In the genomic region with DNA sequence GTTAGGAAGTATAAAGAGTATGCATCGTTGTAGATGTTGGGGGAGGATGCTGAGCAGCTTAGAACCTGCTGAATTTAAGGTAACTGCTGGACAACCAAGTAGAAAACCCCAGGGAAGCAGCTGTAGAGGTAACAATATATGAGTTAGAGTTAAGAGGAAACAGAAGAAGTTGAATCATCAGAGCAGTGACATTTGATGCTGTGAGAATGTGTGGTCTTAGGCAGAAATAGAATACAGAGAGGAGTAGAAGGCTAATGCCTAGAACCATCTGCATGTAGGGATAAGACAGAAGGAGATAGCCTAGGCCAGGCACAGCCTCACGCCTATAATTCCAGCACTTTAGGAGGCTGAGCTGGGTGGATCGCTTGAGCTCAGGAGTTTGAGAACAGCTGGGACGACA, we compare ENCODE assay signal across 30 cellular contexts. TPM values are rescaled to one million over a fixed set of nuclear protein-coding genes. Genes with fewer than 3 reads are reported as not detected.
DNase-seq lines count a peak whose midpoint lies in the region; ATAC-seq, FAIRE-seq and TF ChIP-seq lines count a peak whose summit lies in the region.
"Had no signal": no experiment of that assay in that cellular context is flagged by ENCODE, and none has a peak within 500 bp of the region (broad histone marks: within the 10 kb centered on the region; RNA-seq: fewer than 3 reads in every experiment).

No MANE protein-coding gene starts in this region.

- peaks cover 8% of the 10 kb centered on the region for H3K4me1 Mint-ChIP-seq in chondrocyte (ENCODE audit: low read depth)
- H3K4me1 Mint-ChIP-seq in stimulated activated naive B cell treated with anti-CD40 and anti-IgM and Interleukin-4, amounts not matched to agents 10 μg/mL and 1 μg/mL and 100 μg/mL, for 72 hours: peaks cover 11 to 27% of the 10 kb centered on the region in 2 donors
- peaks cover 2 to 26% of the 10 kb centered on the region in 2 donors for H3K4me1 Mint-ChIP-seq in effector memory CD8-positive, alpha-beta T cell (ENCODE audit: low read depth in 2 of 2)

- FAIRE-seq in HepG2 (lab: Jason Lieb, UNC) (no peak), GM19239 (lab: Jason Lieb, UNC) (no peak)
- FAIRE-seq: D721Med, endometrium had no signal

- H3K4me3 ChIP-seq in HepG2 (replicated peaks in 1 of 3; ENCODE audit: insufficient read depth in 1 of 3, low read depth in 2 of 3, low read length in 3 of 3): no peak overlapping the region
- H3K4me3 ChIP-seq in right lobe of liver: no peak overlapping the region
- H3K4me3 ChIP-seq: esophagus squamous epithelium, gastroesophageal sphincter, GM23248, hepatocyte, tibial nerve had no signal

- peaks cover 14 to 79% of the 10 kb centered on the region in 2 experiments for H3K36me3 ChIP-seq in HepG2 (replicated peaks in 1 of 2; ENCODE audit: control insufficient read depth in 1 of 2, insufficient read depth in 2 of 2, low read length in 2 of 2)
- H3K36me3 ChIP-seq in right lobe of liver: peaks cover 5 to 66% (median 36%) of the 10 kb centered on the region in 4 donors

- TF ChIP-seq CTCF in HepG2 (CRISPR knock-in tag; IDR thresholded peaks at IDR 0.05) (no peak), right lobe of liver (IDR thresholded peaks at IDR 0.05) (no peak), chondrocyte (IDR thresholded peaks at IDR 0.05) (no peak)

- peaks cover 13% of the 10 kb centered on the region for H3K4me1 ChIP-seq in HepG2 (ENCODE audit: insufficient read depth, low read length)
- H3K4me1 ChIP-seq in right lobe of liver: no peaks in the 10 kb centered on the region
- H3K4me1 ChIP-seq: esophagus squamous epithelium, gastroesophageal sphincter, parathyroid adenoma, tibial nerve had no signal

- H3K9ac ChIP-seq in HepG2 (ENCODE audit: insufficient read depth, low read depth, low read length): no peak overlapping the region
- H3K9ac ChIP-seq: GM23248, parathyroid adenoma had no signal

- intact Hi-C loops in HepG2 (cut with micrococcal nuclease; ENCODE audit: unreplicated experiment): no loop called here
- intact Hi-C loops in right lobe of liver (cut with DNase I): no loop called here

- H4K20me1 ChIP-seq in HepG2 (ENCODE audit: insufficient read depth, low read length): no peaks in the 10 kb centered on the region

- no peak for TF ChIP-seq EP300 in HepG2 (IDR thresholded peaks at IDR 0.05; ENCODE audit: low read depth in 2 of 2, low read length in 2 of 2)
- no peak for TF ChIP-seq EP300 in HepG2 (CRISPR knock-in tag; IDR thresholded peaks at IDR 0.05; ENCODE audit: borderline replicate concordance)

- no peak overlapping the region for H3K4me2 ChIP-seq in HepG2 (ENCODE audit: low read depth, low read length)
- H3K4me2 ChIP-seq: hepatocyte had no signal

- peaks cover 72% of the 10 kb centered on the region for H3K36me3 Mint-ChIP-seq in chondrocyte (ENCODE audit: low read depth)
- H3K36me3 Mint-ChIP-seq in stimulated activated naive B cell treated with anti-CD40 and anti-IgM and Interleukin-4, amounts not matched to agents 10 μg/mL and 1 μg/mL and 100 μg/mL, for 72 hours: peaks cover 60 to 66% of the 10 kb centered on the region in 2 donors
- peaks cover 72% of the 10 kb centered on the region for H3K36me3 Mint-ChIP-seq in effector memory CD8-positive, alpha-beta T cell (ENCODE audit: insufficient read depth)

- TF ChIP-seq RAD21 in HepG2 (CRISPR knock-in tag; IDR thresholded peaks at IDR 0.05): no peak

- ATAC-seq in HepG2 (peak; percentile 43), right lobe of liver (no peak), left lobe of liver (peak; percentile 15)
- peak; percentile 22 to 33 for ATAC-seq in stimulated activated naive B cell treated with anti-CD40 and anti-IgM and Interleukin-4, amounts not matched to agents 10 μg/mL and 1 μg/mL and 100 μg/mL, for 72 hours (replicated peaks)
- no peak for ATAC-seq in effector memory CD8-positive, alpha-beta T cell (replicated peaks)
- ATAC-seq: gastroesophageal sphincter, left colon, Right ventricle myocardium inferior had no signal

- no peaks in the 10 kb centered on the region for H3K27me3 Mint-ChIP-seq in chondrocyte (ENCODE audit: low read depth)
- H3K27me3 Mint-ChIP-seq in stimulated activated naive B cell treated with anti-CD40 and anti-IgM and Interleukin-4, amounts not matched to agents 10 μg/mL and 1 μg/mL and 100 μg/mL, for 72 hours: no peaks in the 10 kb centered on the region
- no peaks in the 10 kb centered on the region for H3K27me3 Mint-ChIP-seq in effector memory CD8-positive, alpha-beta T cell
- H3K27me3 Mint-ChIP-seq: CD4-positive, alpha-beta memory T cell had no signal

- TSS peak; percentile 26 for BruUV-seq in HepG2 (replicated peaks; lab: Mats Ljungman, UMichigan)

- WGBS in HepG2 (ENCODE audit: low lambda C conversion rate): 98% methylated on average over 4 of the region's 4 CpGs
- 91% methylated on average over 4 of the region's 4 CpGs for WGBS in right lobe of liver (ENCODE audit: insufficient coverage, low coverage, low lambda C conversion rate, missing lambda C conversion rate)

- H2AFZ ChIP-seq in HepG2 (ENCODE audit: low read length): no peak overlapping the region
- H2AFZ ChIP-seq: GM23248, hepatocyte, parathyroid adenoma had no signal

- H3K9me3 ChIP-seq in HepG2 (ENCODE audit: low read length) (peaks cover 7% of the 10 kb centered on the region; the same call in 1 of the 2 replicates), right lobe of liver (no peaks in the 10 kb centered on the region)
- H3K9me3 ChIP-seq: esophagus squamous epithelium had no signal

- no peaks in the 10 kb centered on the region for H3K27me3 ChIP-seq in HepG2 (ENCODE audit: control insufficient read depth in 1 of 2, insufficient read depth in 2 of 2, low read length in 2 of 2)
- H3K27me3 ChIP-seq in right lobe of liver: no peaks in the 10 kb centered on the region
- H3K27me3 ChIP-seq: esophagus squamous epithelium, gastroesophageal sphincter, hepatocyte, tibial nerve had no signal

- CTCF ChIA-PET in HepG2 (lab: Yijun Ruan, JAX; ENCODE audit: low intra/inter-chr PET ratio, low total read pairs): no interaction called here

- no peak overlapping the region for H3K27ac ChIP-seq in HepG2 (ENCODE audit: extremely low read length, insufficient read depth, low read length)
- no peak overlapping the region for H3K27ac ChIP-seq in right lobe of liver
- H3K27ac ChIP-seq: esophagus squamous epithelium, gastroesophageal sphincter, GM23248, hepatocyte, parathyroid adenoma had no signal

- POLR2A ChIA-PET in HepG2 (lab: Yijun Ruan, JAX): interaction anchor here (0.6 to 1.2 kb wide), 3 partner anchors 19 to 219 kb away, joined by 3 to 6 read pairs (median 4); a partner anchor contains a TSS

- in situ Hi-C loops in HepG2 (cut with HindIII; ENCODE audit: extremely low pct_ligation_motif_present, low pct_unique_long_range_greater_than_20kb): no loop called here

- H3K4me3 Mint-ChIP-seq in chondrocyte (ENCODE audit: unreplicated experiment): no peak overlapping the region
- H3K4me3 Mint-ChIP-seq in stimulated activated naive B cell treated with anti-CD40 and anti-IgM and Interleukin-4, amounts not matched to agents 10 μg/mL and 1 μg/mL and 100 μg/mL, for 72 hours: no peak overlapping the region
- no peak overlapping the region for H3K4me3 Mint-ChIP-seq in effector memory CD8-positive, alpha-beta T cell
- H3K4me3 Mint-ChIP-seq: T-helper 2 cell treated with Interferon-gamma antibody and Interleukin-4, amounts not matched to agents 5 μg/mL and 100 μg/mL, for 36 hours had no signal

- H3K79me2 ChIP-seq in HepG2 (ENCODE audit: insufficient read depth, low read length): peaks cover 8% of the 10 kb centered on the region
- H3K79me2 ChIP-seq: parathyroid adenoma had no signal

- H3K27ac Mint-ChIP-seq in chondrocyte (ENCODE audit: unreplicated experiment): peak overlapping the region; percentile 70
- H3K27ac Mint-ChIP-seq in stimulated activated naive B cell treated with anti-CD40 and anti-IgM and Interleukin-4, amounts not matched to agents 10 μg/mL and 1 μg/mL and 100 μg/mL, for 72 hours: peak overlapping the region; percentile 37
- H3K27ac Mint-ChIP-seq in effector memory CD8-positive, alpha-beta T cell: peak overlapping the region in 1 of 2 donors; percentile 82
- H3K27ac Mint-ChIP-seq: T-helper 2 cell treated with Interferon-gamma antibody and Interleukin-4, amounts not matched to agents 5 μg/mL and 100 μg/mL, for 36 hours had no signal

- H3K9me3 Mint-ChIP-seq in chondrocyte (ENCODE audit: low read depth): peaks cover 14% of the 10 kb centered on the region
- H3K9me3 Mint-ChIP-seq in stimulated activated naive B cell treated with anti-CD40 and anti-IgM and Interleukin-4, amounts not matched to agents 10 μg/mL and 1 μg/mL and 100 μg/mL, for 72 hours: peaks cover 0 to 5% of the 10 kb centered on the region in 2 donors
- no peaks in the 10 kb centered on the region for H3K9me3 Mint-ChIP-seq in effector memory CD8-positive, alpha-beta T cell
- H3K9me3 Mint-ChIP-seq: T-helper 2 cell treated with Interferon-gamma antibody and Interleukin-4, amounts not matched to agents 5 μg/mL and 100 μg/mL, for 36 hours had no signal

- TF ChIP-seq POLR2A in HepG2 (IDR thresholded peaks at IDR 0.05; ENCODE audit: insufficient read depth in 1 of 2, low read depth in 2 of 2, low read length in 2 of 2): no peak
- TF ChIP-seq POLR2A in right lobe of liver (IDR thresholded peaks at IDR 0.05): no peak

- no peak for DNase-seq in HepG2 (ENCODE audit: low spot score)
- DNase-seq in right lobe of liver: no peak
- DNase-seq in chondrocyte (ENCODE audit: low spot score): no peak
- no peak for DNase-seq in left lobe of liver (ENCODE audit: low spot score)
- DNase-seq in stimulated activated naive B cell treated with anti-CD40 and anti-IgM and Interleukin-4, amounts not matched to agents 10 μg/mL and 1 μg/mL and 100 μg/mL, for 72 hours: no peak
- no peak for DNase-seq in effector memory CD8-positive, alpha-beta T cell
- DNase-seq in GM19239 (ENCODE audit: insufficient read length, low spot score): no peak
- no peak for DNase-seq in T-helper 1 cell
- DNase-seq: activated CD4-positive, alpha-beta T cell treated with anti-CD3 and anti-CD28 coated beads for 1 hour; activated effector memory CD4-positive, alpha-beta T cell treated with Interleukin-2 at 50 U/mL for 16 hours; CD4-positive, alpha-beta memory T cell; central memory CD4-positive, alpha-beta T cell; DND-41; esophagus squamous epithelium; GM23248; left colon; NCI-H1048; NCI-H2107; NCI-H446; NCI-H82; stimulated activated CD4-positive, alpha-beta T cell treated with anti-CD3 and anti-CD28 coated beads, Interleukin-2, amount 100 ng/mL, for 24 hours; stimulated activated CD8-positive, alpha-beta memory T cell treated with anti-CD3 and anti-CD28 coated beads, Interleukin-4, amount 100 ng/mL, for 48 hours had no signal

RNA-seq across cellular contexts. Expression of a gene that starts 22.6 kb away (rescaled TPM):
- total RNA-seq in HepG2 (2016; rRNA removed; fragmentation: Illumina TruSeq; extraction: Trizol) (140 and 151 TPM in 2 replicates), right lobe of liver (10 to 100 TPM; 34.8 to 84.3 (median 42.7) TPM), chondrocyte (111 to 204 TPM (median 199 TPM) in 3 replicates), left lobe of liver (34.6 TPM)
- 70.8 and 95.6 TPM in 2 replicates for total RNA-seq in HepG2 (2016; cell fraction: cytosol; rRNA removed; fragmentation: Illumina TruSeq; extraction: Trizol; ENCODE audit: low read depth)
- 132 and 137 TPM in 2 replicates for total RNA-seq in HepG2 (2016; cell fraction: insoluble cytoplasmic fraction; rRNA removed; fragmentation: Illumina TruSeq; extraction: Trizol)
- total RNA-seq in HepG2 (2016; cell fraction: membrane; rRNA removed; fragmentation: Illumina TruSeq; extraction: Trizol): 86.4 and 104 TPM in 2 replicates
- 52.8 and 64.0 TPM in 2 replicates for total RNA-seq in HepG2 (2016; cell fraction: nucleus; rRNA removed; fragmentation: Illumina TruSeq; extraction: Trizol)
- polyA plus RNA-seq in HepG2 (2011; rRNA removed): 244 and 285 TPM in 2 replicates
- polyA plus RNA-seq in HepG2 (2011; cell fraction: cytosol; rRNA removed): 208 and 234 TPM in 2 replicates
- polyA plus RNA-seq in HepG2 (2011; cell fraction: nucleus; rRNA removed): 71.4 and 86.5 TPM in 2 replicates
- polyA plus RNA-seq in HepG2 (2012): 331 and 366 TPM in 2 replicates
- 170 and 195 TPM in 2 replicates for polyA plus RNA-seq in HepG2 (2016; cell fraction: cytosol; fragmentation: Illumina TruSeq; extraction: Trizol; ENCODE audit: low read depth)
- polyA plus RNA-seq in HepG2 (2016; cell fraction: insoluble cytoplasmic fraction; fragmentation: Illumina TruSeq; extraction: Trizol; ENCODE audit: low read depth): 370 and 446 TPM in 2 replicates
- polyA plus RNA-seq in HepG2 (2016; cell fraction: membrane; fragmentation: Illumina TruSeq; extraction: Trizol; ENCODE audit: low read depth): 217 and 229 TPM in 2 replicates
- 196 and 204 TPM in 2 replicates for polyA plus RNA-seq in HepG2 (2016; cell fraction: nucleus; fragmentation: Illumina TruSeq; extraction: Trizol; ENCODE audit: insufficient read depth, low read depth)
- polyA minus RNA-seq in HepG2 (2011; rRNA and poly(A)+ RNA removed; ENCODE audit: low replicate concordance): 201 and 224 TPM in 2 replicates
- 65.3 and 87.8 TPM in 2 replicates for polyA minus RNA-seq in HepG2 (2011; cell fraction: cytosol; rRNA and poly(A)+ RNA removed)
- polyA minus RNA-seq in HepG2 (2011; cell fraction: nucleus; rRNA and poly(A)+ RNA removed): 48.7 and 54.5 TPM in 2 replicates

Comparison
In these comparisons a context has a peak if more than half of its experiments do, and no peak if none do; other contexts are left out.
1. ATAC-seq: peak in HepG2 (single experiment), left lobe of liver (single experiment) and stimulated activated naive B cell treated with anti-CD40 and anti-IgM and Interleukin-4, amounts not matched to agents 10 μg/mL and 1 μg/mL and 100 μg/mL, for 72 hours (2 of 2); none in right lobe of liver (0 of 4) and effector memory CD8-positive, alpha-beta T cell (single experiment).